ENCODE assay signal across 1 cellular context in genomic region chr19:7252364-7252763, GRCh38.
TF ChIP-seq lines count a peak whose summit lies in the region.

No MANE protein-coding gene starts in this region.

TF ChIP-seq in GM12878, 131 proteins besides CTCF, POLR2A, EP300 and RAD21 (continued from another document):
- TF ChIP-seq ZNF24 (IDR thresholded peaks at IDR 0.05), result no peak
- peak; percentile 64 for TF ChIP-seq PBX3 (IDR thresholded peaks at IDR 0.05; ENCODE audit: insufficient replicate concordance, low read depth, low read length)
- no peak for TF ChIP-seq SMARCA5 (IDR thresholded peaks at IDR 0.05)
- no peak for TF ChIP-seq ATF7 (IDR thresholded peaks at IDR 0.05; ENCODE audit: low read depth)
- TF ChIP-seq ZNF622 (IDR thresholded peaks at IDR 0.05), result no peak
- no peak for TF ChIP-seq POLR2AphosphoS5 (IDR thresholded peaks at IDR 0.05; ENCODE audit: low read length)
- TF ChIP-seq CEBPB (IDR thresholded peaks at IDR 0.05; ENCODE audit: borderline replicate concordance in 1 of 2, low read depth in 2 of 2, low read length in 2 of 2), result no peak
TF ChIP-seq in GM12878: peak in this region for 2.
